Comparison of ENCODE assay signal across 2 cellular contexts in genomic region chr11:99911116-99911515, GRCh38.
TF ChIP-seq lines count a peak whose summit lies in the region.

No MANE protein-coding gene starts in this region.

TF ChIP-seq in SK-N-SH, 30 proteins besides CTCF, POLR2A, EP300 and RAD21 (continued from another document):
- TF ChIP-seq FOSL2 (IDR thresholded peaks at IDR 0.05; ENCODE audit: borderline replicate concordance, low read depth) (no peak), ZBTB33 (IDR thresholded peaks at IDR 0.05; ENCODE audit: borderline replicate concordance, low read depth) (no peak), YY1 (IDR thresholded peaks at IDR 0.05; ENCODE audit: low read depth) (no peak), TCF12 (IDR thresholded peaks at IDR 0.05) (no peak), NRF1 (IDR thresholded peaks at IDR 0.05; ENCODE audit: low read depth, low read length) (no peak), JUND (IDR thresholded peaks at IDR 0.05) (no peak), MEF2A (IDR thresholded peaks at IDR 0.05; ENCODE audit: borderline replicate concordance, low read depth) (no peak), GATA2 (CRISPR knock-in tag; IDR thresholded peaks at IDR 0.05) (no peak), ELF1 (IDR thresholded peaks at IDR 0.05) (no peak), POLR2AphosphoS5 (IDR thresholded peaks at IDR 0.05; ENCODE audit: low read depth, low read length) (no peak), IRF3 (IDR thresholded peaks at IDR 0.05; ENCODE audit: low read depth, low read length) (no peak)
- TF ChIP-seq, protein P1, sequence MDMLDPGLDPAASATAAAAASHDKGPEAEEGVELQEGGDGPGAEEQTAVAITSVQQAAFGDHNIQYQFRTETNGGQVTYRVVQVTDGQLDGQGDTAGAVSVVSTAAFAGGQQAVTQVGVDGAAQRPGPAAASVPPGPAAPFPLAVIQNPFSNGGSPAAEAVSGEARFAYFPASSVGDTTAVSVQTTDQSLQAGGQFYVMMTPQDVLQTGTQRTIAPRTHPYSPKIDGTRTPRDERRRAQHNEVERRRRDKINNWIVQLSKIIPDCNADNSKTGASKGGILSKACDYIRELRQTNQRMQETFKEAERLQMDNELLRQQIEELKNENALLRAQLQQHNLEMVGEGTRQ (IDR thresholded peaks at IDR 0.05; ENCODE audit: borderline replicate concordance, low read depth, low read length), result no peak

TF ChIP-seq in SK-N-SH treated with all-trans-retinoic acid at 6 μM for 48 hours, 23 proteins besides CTCF, POLR2A, EP300 and RAD21 (continued from another document):
- no peak for TF ChIP-seq POU6F1 (CRISPR knock-in tag; IDR thresholded peaks at IDR 0.05; ENCODE audit: borderline replicate concordance, low read depth)
- no peak for TF ChIP-seq RARB (CRISPR knock-in tag; IDR thresholded peaks at IDR 0.05)
- no peak for TF ChIP-seq ZC3H10 (CRISPR knock-in tag; IDR thresholded peaks at IDR 0.05)
